Comparison of ENCODE assay signal across 33 cellular contexts in genomic region chrX:131564553-131565229, GRCh38. TPM values are rescaled to one million over a fixed set of nuclear protein-coding genes. Genes with fewer than 3 reads are reported as not detected.
"Had no signal": no experiment of that assay in that cellular context is flagged by ENCODE, and none has a peak within 500 bp of the region (broad histone marks: within the 10 kb centered on the region; RNA-seq: fewer than 3 reads in every experiment).

No MANE protein-coding gene starts in this region.

- H3K4me3 Mint-ChIP-seq: activated CD4-positive, alpha-beta memory T cell treated with anti-CD3 and anti-CD28 coated beads, Interleukin-2, amount 10 ng/mL, durations not matched to agents 7 days and 5 days; activated naive CD4-positive, alpha-beta T cell treated with anti-CD3 and anti-CD28 coated beads, Interleukin-2, amount 10 ng/mL, durations not matched to agents 7 days and 5 days; activated naive CD8-positive, alpha-beta T cell; activated naive CD8-positive, alpha-beta T cell treated with anti-CD3 and anti-CD28 coated beads, Interleukin-2, amount 50 U/mL, for 24 hours; activated T-cell treated with anti-CD3 and anti-CD28 coated beads, Interleukin-2, amount 50 U/mL, for 24 hours had no signal

- ATAC-seq: activated naive CD8-positive, alpha-beta T cell treated with anti-CD3 and anti-CD28 coated beads, Interleukin-2, amount 50 U/mL, for 24 hours; Right ventricle myocardium inferior had no signal

- H3K27me3 Mint-ChIP-seq: activated CD4-positive, alpha-beta memory T cell treated with anti-CD3 and anti-CD28 coated beads, Interleukin-2, amount 10 ng/mL, durations not matched to agents 7 days and 5 days; activated naive CD4-positive, alpha-beta T cell treated with anti-CD3 and anti-CD28 coated beads, Interleukin-2, amount 10 ng/mL, durations not matched to agents 7 days and 5 days; activated naive CD8-positive, alpha-beta T cell had no signal

- H3K9me3 Mint-ChIP-seq: activated CD4-positive, alpha-beta memory T cell treated with anti-CD3 and anti-CD28 coated beads, Interleukin-2, amount 10 ng/mL, durations not matched to agents 7 days and 5 days; activated naive CD4-positive, alpha-beta T cell treated with anti-CD3 and anti-CD28 coated beads, Interleukin-2, amount 10 ng/mL, durations not matched to agents 7 days and 5 days; activated naive CD8-positive, alpha-beta T cell treated with anti-CD3 and anti-CD28 coated beads, Interleukin-2, amount 50 U/mL, for 24 hours; activated T-cell treated with anti-CD3 and anti-CD28 coated beads, Interleukin-2, amount 50 U/mL, for 24 hours had no signal

- DNase-seq: activated CD4-positive, alpha-beta memory T cell treated with anti-CD3 and anti-CD28 coated beads, Interleukin-2, amount 10 ng/mL, durations not matched to agents 7 days and 5 days; activated CD4-positive, alpha-beta T cell treated with anti-CD3 and anti-CD28 coated beads for 1 hour; activated CD4-positive, alpha-beta T cell treated with anti-CD3 and anti-CD28 coated beads for 48 hours; activated CD4-positive, CD25-positive, alpha-beta regulatory T cell; activated naive CD4-positive, alpha-beta T cell treated with anti-CD3 and anti-CD28 coated beads, Interleukin-2, amount 10 ng/mL, durations not matched to agents 7 days and 5 days; activated naive CD8-positive, alpha-beta T cell treated with anti-CD3 and anti-CD28 coated beads, Interleukin-2, amount 50 U/mL, for 24 hours; activated T-cell treated with anti-CD3 and anti-CD28 coated beads, Interleukin-2, amount 50 U/mL, for 24 hours; anterior cingulate cortex; brain microvascular endothelial cell; central memory CD4-positive, alpha-beta T cell; Karpas-422; KBM-7; MM.1S; MV-4-11; NCI-H1092; NCI-H1436 treated with DMSO at 0.1 percent for 48 hours; NCI-H1694 treated with DMSO at 0.1 percent for 48 hours; NCI-H2029; NCI-H345; NCI-H524 treated with DMSO at 0.1 percent for 48 hours; SIG-M5; T1000; WERI-Rb-1 had no signal

- H3K4me1 Mint-ChIP-seq: activated CD4-positive, alpha-beta memory T cell treated with anti-CD3 and anti-CD28 coated beads, Interleukin-2, amount 10 ng/mL, durations not matched to agents 7 days and 5 days; activated naive CD4-positive, alpha-beta T cell treated with anti-CD3 and anti-CD28 coated beads, Interleukin-2, amount 10 ng/mL, durations not matched to agents 7 days and 5 days; activated naive CD8-positive, alpha-beta T cell treated with anti-CD3 and anti-CD28 coated beads, Interleukin-2, amount 50 U/mL, for 24 hours had no signal

- H3K36me3 Mint-ChIP-seq: activated naive CD4-positive, alpha-beta T cell treated with anti-CD3 and anti-CD28 coated beads, Interleukin-2, amount 10 ng/mL, durations not matched to agents 7 days and 5 days; activated naive CD8-positive, alpha-beta T cell had no signal

- H3K27ac Mint-ChIP-seq: activated CD4-positive, alpha-beta memory T cell treated with anti-CD3 and anti-CD28 coated beads, Interleukin-2, amount 10 ng/mL, durations not matched to agents 7 days and 5 days; activated naive CD4-positive, alpha-beta T cell treated with anti-CD3 and anti-CD28 coated beads, Interleukin-2, amount 10 ng/mL, durations not matched to agents 7 days and 5 days; activated naive CD8-positive, alpha-beta T cell; activated naive CD8-positive, alpha-beta T cell treated with anti-CD3 and anti-CD28 coated beads, Interleukin-2, amount 50 U/mL, for 24 hours; activated T-cell treated with anti-CD3 and anti-CD28 coated beads, Interleukin-2, amount 50 U/mL, for 24 hours had no signal

- H3K27ac ChIP-seq: brain microvascular endothelial cell, RWPE1, WERI-Rb-1 had no signal

- FAIRE-seq: RCC 7860 had no signal

- H3K36me3 ChIP-seq: brain microvascular endothelial cell, WERI-Rb-1 had no signal

- H3K27me3 ChIP-seq: brain microvascular endothelial cell had no signal

RNA-seq across cellular contexts. Expression of gene OR13H1, which starts 20.8 kb away (rescaled TPM):
- total RNA-seq: activated CD4-positive, alpha-beta memory T cell treated with anti-CD3 and anti-CD28 coated beads, Interleukin-2, amount 10 ng/mL, durations not matched to agents 7 days and 5 days; activated CD8-positive, alpha-beta memory T cell treated with anti-CD3 and anti-CD28 coated beads for 36 hours; cerebellum; NCI-H460; Right ventricle myocardium inferior; SK-MEL-5; T-helper 1 cell treated with Interleukin-12 subunit alpha and Interleukin-12 subunit beta and Interleukin-4 antibody, amounts not matched to agents 30 ng/mL and 1 ng/mL, for 36 hours; T-helper 2 cell treated with Interferon-gamma antibody and Interleukin-4, amounts not matched to agents 100 ng/mL and 5 ng/mL, for 36 hours had no signal
